ENCODE assay signal across 8 cellular contexts in the genomic region with DNA sequence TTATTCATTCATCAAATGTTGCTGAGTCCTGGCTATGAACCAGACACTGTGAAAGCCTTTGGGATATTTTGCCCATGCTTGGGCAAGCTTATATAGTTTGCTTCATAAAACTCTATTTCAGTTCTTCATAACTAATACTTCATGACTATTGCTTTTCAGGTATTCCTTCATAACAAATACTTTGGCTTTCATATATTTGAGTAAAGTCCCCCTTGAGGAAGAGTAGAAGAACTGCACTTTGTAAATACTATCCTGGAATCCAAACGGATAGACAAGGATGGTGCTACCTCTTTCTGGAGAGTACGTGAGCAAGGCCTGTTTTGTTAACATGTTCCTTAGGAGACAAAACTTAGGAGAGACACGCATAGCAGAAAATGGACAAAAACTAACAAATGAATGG. TPM values are rescaled to one million over a fixed set of nuclear protein-coding genes. Genes with fewer than 3 reads are reported as not detected.
A peak's percentile ranks its signal among the peaks of the same experiment; 100 is the strongest.
DNase-seq lines count a peak whose midpoint lies in the region; ATAC-seq and TF ChIP-seq lines count a peak whose summit lies in the region.

No MANE protein-coding gene starts in this region.

- intact Hi-C loops in heart left ventricle (cut with DNase I) (no loop called here), Right ventricle myocardium inferior (cut with DNase I) (no loop called here), upper lobe of right lung (cut with DNase I) (no loop called here)

- H3K27me3 Mint-ChIP-seq in activated T-cell treated with anti-CD3 and anti-CD28 coated beads, Interleukin-2, amount 50 U/mL, for 4 hours (ENCODE audit: low read depth) = peaks cover 3% of the 10 kb centered on the region

- H3K27ac ChIP-seq in heart left ventricle (no peak overlapping the region), HL-60 (replicated peaks) (no peak overlapping the region), upper lobe of right lung (no peak overlapping the region)

- H3K4me1 ChIP-seq in heart left ventricle (no peaks in the 10 kb centered on the region), upper lobe of right lung (no peaks in the 10 kb centered on the region)

- no peaks in the 10 kb centered on the region for H3K36me3 Mint-ChIP-seq in activated T-cell treated with anti-CD3 and anti-CD28 coated beads, Interleukin-2, amount 50 U/mL, for 4 hours (ENCODE audit: insufficient read depth)

- DNase-seq in heart left ventricle (no peak), Right ventricle myocardium inferior (ENCODE audit: missing footprints) (no peak), HL-60 (ENCODE audit: low read depth in 1 of 2, low spot score in 1 of 2) (no peak), choroid plexus epithelial cell (ENCODE audit: low read depth) (peak; percentile 37), upper lobe of right lung (no peak)
- DNase-seq in activated T-cell treated with anti-CD3 and anti-CD28 coated beads, Interleukin-2, amount 50 U/mL, for 4 hours = no peak

- ATAC-seq in heart left ventricle (no peak), Right ventricle myocardium inferior (no peak), upper lobe of right lung (peak; percentile 38), esophagus mucosa (no peak), HG03196 (IDR thresholded peaks at IDR 0.05; ENCODE audit: unreplicated experiment) (no peak)
- ATAC-seq in activated T-cell treated with anti-CD3 and anti-CD28 coated beads, Interleukin-2, amount 50 U/mL, for 4 hours = no peak

- no peaks in the 10 kb centered on the region for H3K9me3 ChIP-seq in heart left ventricle
- no peaks in the 10 kb centered on the region for H3K9me3 ChIP-seq in upper lobe of right lung

- TF ChIP-seq CTCF in heart left ventricle (IDR thresholded peaks at IDR 0.05) (peak in 7 of 12 donors; percentile 4 to 41 (median 33)), HL-60 (IDR thresholded peaks at IDR 0.05; ENCODE audit: insufficient read depth, low read length) (peak; percentile 19), choroid plexus epithelial cell (conservative IDR thresholded peaks at IDR 0.05; ENCODE audit: low read depth, low read length) (peak; percentile 60), upper lobe of right lung (IDR thresholded peaks at IDR 0.05) (peak; percentile 47)

- no peak for TF ChIP-seq POLR2A in heart left ventricle (IDR thresholded peaks at IDR 0.05)

- no peaks in the 10 kb centered on the region for H3K36me3 ChIP-seq in heart left ventricle
- no peaks in the 10 kb centered on the region for H3K36me3 ChIP-seq in upper lobe of right lung

- H3K4me1 Mint-ChIP-seq in activated T-cell treated with anti-CD3 and anti-CD28 coated beads, Interleukin-2, amount 50 U/mL, for 4 hours (ENCODE audit: low read depth) = no peaks in the 10 kb centered on the region

- no peaks in the 10 kb centered on the region for H3K9me3 Mint-ChIP-seq in activated T-cell treated with anti-CD3 and anti-CD28 coated beads, Interleukin-2, amount 50 U/mL, for 4 hours

- no peak overlapping the region for H3K4me3 Mint-ChIP-seq in activated T-cell treated with anti-CD3 and anti-CD28 coated beads, Interleukin-2, amount 50 U/mL, for 4 hours

- 35 to 39% (median 36%) methylated on average over 3 of the region's 3 CpGs for WGBS in heart left ventricle, 4 donors

- no peaks in the 10 kb centered on the region for H3K27me3 ChIP-seq in heart left ventricle
- H3K27me3 ChIP-seq in HL-60 (ENCODE audit: insufficient read depth, poor library complexity, severe bottlenecking) = peaks cover 9% of the 10 kb centered on the region
- no peaks in the 10 kb centered on the region for H3K27me3 ChIP-seq in upper lobe of right lung

- H3K4me3 ChIP-seq in heart left ventricle = no peak overlapping the region
- no peak overlapping the region for H3K4me3 ChIP-seq in HL-60 (replicated peaks; ENCODE audit: insufficient read depth, low read length)
- no peak overlapping the region for H3K4me3 ChIP-seq in choroid plexus epithelial cell (ENCODE audit: low read depth, low read length)
- H3K4me3 ChIP-seq in upper lobe of right lung = no peak overlapping the region

RNA-seq across cellular contexts. Expression of a gene that starts 1.7 kb away (rescaled TPM):
- not detected for total RNA-seq in heart left ventricle
- polyA plus RNA-seq in heart left ventricle = not detected
- not detected for total RNA-seq in Right ventricle myocardium inferior
- total RNA-seq in upper lobe of right lung = not detected
- total RNA-seq in esophagus mucosa = not detected
- total RNA-seq in activated T-cell treated with anti-CD3 and anti-CD28 coated beads, Interleukin-2, amount 50 U/mL, for 4 hours = 1 to 10 TPM in 1 of 3 donors, under 1 TPM in 2; 0.68 to 1.2 (median 0.95) TPM

RNA-seq across cellular contexts. Expression of a gene that starts 30.2 kb away (rescaled TPM):
- 1 to 10 TPM in 2 of 9 donors, under 1 TPM in 2, not detected in 5; 0.21 to 3.3 (median 1.2) TPM for total RNA-seq in heart left ventricle
- polyA plus RNA-seq in heart left ventricle = under 1 TPM in 1 of 2 donors, not detected in 1; 0.76 TPM
- not detected for total RNA-seq in Right ventricle myocardium inferior
- 2.9 TPM for total RNA-seq in upper lobe of right lung
- total RNA-seq in esophagus mucosa = 7.6 TPM
- 10 to 100 TPM; 13.8 to 22.6 (median 18.3) TPM for total RNA-seq in activated T-cell treated with anti-CD3 and anti-CD28 coated beads, Interleukin-2, amount 50 U/mL, for 4 hours

RNA-seq across cellular contexts. Expression of a gene that starts 47.2 kb away (rescaled TPM):
- total RNA-seq in heart left ventricle = not detected
- not detected for polyA plus RNA-seq in heart left ventricle
- not detected for total RNA-seq in Right ventricle myocardium inferior
- total RNA-seq in upper lobe of right lung = not detected
- total RNA-seq in esophagus mucosa = not detected
- not detected for total RNA-seq in activated T-cell treated with anti-CD3 and anti-CD28 coated beads, Interleukin-2, amount 50 U/mL, for 4 hours
